Comparison of ENCODE assay signal across 17 cellular contexts in the genomic region with DNA sequence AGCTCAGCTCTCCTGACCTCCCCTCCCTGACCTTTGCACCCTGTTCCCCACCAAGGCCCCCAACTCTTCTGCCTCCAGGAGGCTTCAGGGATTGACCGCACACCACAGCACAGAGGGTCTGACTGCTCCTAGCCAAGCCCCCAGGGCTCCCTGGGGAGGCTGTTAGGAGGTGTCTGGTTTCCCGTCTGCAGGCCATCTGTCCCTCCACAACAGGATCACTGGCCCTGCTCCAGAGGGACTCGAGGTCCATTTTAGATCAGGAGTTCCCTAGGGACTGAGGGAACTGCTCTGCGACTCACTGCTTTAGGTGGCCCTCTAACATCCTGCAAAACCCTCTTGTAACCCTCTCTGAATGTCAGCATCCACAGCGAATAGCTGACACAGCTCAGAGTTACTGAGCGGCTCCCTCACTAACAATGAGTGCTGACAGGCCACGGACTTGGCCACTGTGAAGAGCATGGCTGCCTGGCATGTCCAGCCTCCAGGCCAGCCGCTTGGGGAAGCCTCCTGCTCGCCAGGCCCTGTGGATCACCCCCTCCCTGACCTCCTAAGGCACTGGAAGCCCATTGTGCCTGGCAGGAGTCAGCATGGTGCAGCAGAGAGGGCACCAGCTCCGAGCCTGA. TPM values are rescaled to one million over a fixed set of nuclear protein-coding genes. Genes with fewer than 3 reads are reported as not detected.
DNase-seq lines count a peak whose midpoint lies in the region; ATAC-seq, FAIRE-seq and TF ChIP-seq lines count a peak whose summit lies in the region.
"Had no signal": no experiment of that assay in that cellular context is flagged by ENCODE, and none has a peak within 500 bp of the region (broad histone marks: within the 10 kb centered on the region; RNA-seq: fewer than 3 reads in every experiment).

No MANE protein-coding gene starts in this region.

- H3K27ac ChIP-seq in SJCRH30 = no peak overlapping the region
- peak overlapping the region; percentile 51 for H3K27ac ChIP-seq in left ventricle myocardium inferior (replicated peaks)
- H3K27ac ChIP-seq: left lung, neural progenitor cell, testis had no signal

- peak; percentile 45 for DNase-seq in D721Med (ENCODE audit: insufficient read length, low spot score)
- peak; percentile 84 for DNase-seq in NCI-H1092 treated with DMSO at 0.1 percent for 48 hours (lab: John Stamatoyannopoulos, UW)
- DNase-seq in SJCRH30 = peak; percentile 86 to 91
- no peak for DNase-seq in left ventricle myocardium inferior
- DNase-seq in NCI-H1417 treated with DMSO at 0.1 percent for 48 hours (lab: John Stamatoyannopoulos, UW) = no peak
- no peak for DNase-seq in GM12892 (ENCODE audit: insufficient read length)
- DNase-seq in cortex of kidney (lab: John Stamatoyannopoulos, UW) = no peak
- DNase-seq: activated effector memory CD4-positive, alpha-beta T cell treated with anti-CD3 and anti-CD28 coated beads, Interleukin-2, amount 50 U/mL, for 16 hours; CD8-positive, alpha-beta T cell; head of caudate nucleus; NCI-H1930; testis had no signal

- H3K9me3 ChIP-seq in SJCRH30 (replicated peaks) (no peaks in the 10 kb centered on the region), left ventricle myocardium inferior (replicated peaks) (no peaks in the 10 kb centered on the region)
- H3K9me3 ChIP-seq: left lung, testis had no signal

- H3K36me3 ChIP-seq in SJCRH30 (peaks cover 6% of the 10 kb centered on the region; the same call in 1 of the 2 replicates), left ventricle myocardium inferior (no peaks in the 10 kb centered on the region)
- H3K36me3 ChIP-seq: left lung, neural progenitor cell had no signal

- H3K4me3 ChIP-seq in SJCRH30 = no peak overlapping the region
- no peak overlapping the region for H3K4me3 ChIP-seq in left ventricle myocardium inferior
- H3K4me3 ChIP-seq: left lung, neural progenitor cell, testis had no signal

- FAIRE-seq in D721Med (lab: Jason Lieb, UNC) (no peak), GM12892 (lab: Jason Lieb, UNC) (no peak)
- FAIRE-seq: endometrium, RCC 7860 had no signal

- no peaks in the 10 kb centered on the region for H3K27me3 ChIP-seq in SJCRH30
- H3K27me3 ChIP-seq in left ventricle myocardium inferior (ENCODE audit: low read depth) = peaks cover 3% of the 10 kb centered on the region
- H3K27me3 ChIP-seq: left lung, neural progenitor cell, testis had no signal

- TF ChIP-seq CTCF in D721Med (IDR thresholded peaks at IDR 0.05; ENCODE audit: insufficient read depth, missing control alignments) = no peak
- no peak for TF ChIP-seq CTCF in left ventricle myocardium inferior (IDR thresholded peaks at IDR 0.05; ENCODE audit: borderline replicate concordance)

- intact Hi-C loops in left ventricle myocardium inferior (cut with micrococcal nuclease) = no loop called here

- ATAC-seq in GM18520 (IDR thresholded peaks at IDR 0.05; ENCODE audit: unreplicated experiment) = no peak
- ATAC-seq: CD8-positive, alpha-beta T cell had no signal

- peaks cover 15% of the 10 kb centered on the region for H3K4me1 ChIP-seq in SJCRH30
- peaks cover 15% of the 10 kb centered on the region for H3K4me1 ChIP-seq in left ventricle myocardium inferior
- H3K4me1 ChIP-seq: left lung, neural progenitor cell, testis had no signal

- TF ChIP-seq POLR2A in GM12892 (IDR thresholded peaks at IDR 0.05; ENCODE audit: low read depth, low read length) = no peak

RNA-seq across cellular contexts. Expression of a gene that starts 17.7 kb away (rescaled TPM):
- total RNA-seq in SJCRH30 (2014; rRNA removed; shearing (Covaris generic)) = 10.3 and 10.5 TPM in 2 replicates
- total RNA-seq in left ventricle myocardium inferior = 2.1 TPM
- not detected for polyA plus RNA-seq in GM12892 (2012; ENCODE audit: missing spikeins)

RNA-seq across cellular contexts. Expression of a gene that starts 23.6 kb away (rescaled TPM):
- 31.1 and 31.5 TPM in 2 replicates for total RNA-seq in SJCRH30 (2014; rRNA removed; shearing (Covaris generic))
- total RNA-seq in left ventricle myocardium inferior = 7.1 TPM
- polyA plus RNA-seq in GM12892 (2012; ENCODE audit: missing spikeins) = 3.2 TPM

RNA-seq across cellular contexts. Expression of a gene that starts 58.3 kb away (rescaled TPM):
- 11.2 and 12.1 TPM in 2 replicates for total RNA-seq in SJCRH30 (2014; rRNA removed; shearing (Covaris generic))
- 375 TPM for total RNA-seq in left ventricle myocardium inferior
- 3.3 TPM for polyA plus RNA-seq in GM12892 (2012; ENCODE audit: missing spikeins)
- total RNA-seq: left lung had no signal

Comparison
In these comparisons a context has a peak if more than half of its experiments do, and no peak if none do; other contexts are left out.
1. DNase-seq: peak in D721Med (single experiment), NCI-H1092 treated with DMSO at 0.1 percent for 48 hours (single experiment) and SJCRH30 (2 of 2); none in left ventricle myocardium inferior (single experiment), NCI-H1417 treated with DMSO at 0.1 percent for 48 hours (single experiment), GM12892 (single experiment) and cortex of kidney (single experiment).
2. RNA of a gene that starts 58.3 kb away (total RNA-seq): 375 TPM in left ventricle myocardium inferior (single experiment); 11.2 to 12.1 TPM in SJCRH30; every median in the first group is over 10 times any median in the second.